2 cellular contexts compared by ENCODE assay signal in genomic region chr14:74348735-74349463, GRCh38.
TF ChIP-seq lines count a peak whose summit lies in the region.

No MANE protein-coding gene starts in this region.

TF ChIP-seq in H1, 55 proteins besides CTCF, POLR2A, EP300 and RAD21:
- TF ChIP-seq MAX (IDR thresholded peaks at IDR 0.05) (peak; percentile 79), PHF8 (conservative IDR thresholded peaks at IDR 0.05; ENCODE audit: low read depth, low read length) (peak; percentile 0; the same call in 1 of the 2 replicates), SRF (IDR thresholded peaks at IDR 0.05; ENCODE audit: low read depth, low read length) (no peak), POLR2AphosphoS5 (IDR thresholded peaks at IDR 0.05; ENCODE audit: low read depth, low read length) (peak; percentile 76), TBP (IDR thresholded peaks at IDR 0.05; ENCODE audit: low read depth, low read length) (peak; percentile 13; the same call in 1 of the 2 replicates), SUZ12 (IDR thresholded peaks at IDR 0.05; ENCODE audit: low read length) (no peak), HDAC2 (IDR thresholded peaks at IDR 0.05; ENCODE audit: borderline replicate concordance in 1 of 2, low read depth in 2 of 2, low read length in 2 of 2) (0 out of 4 replicates have a peak, but pooled peaks of 1 of the 2 experiments have one; percentile 24), TAF1 (IDR thresholded peaks at IDR 0.05; ENCODE audit: low read depth, low read length) (peak; percentile 56)

TF ChIP-seq in SK-N-SH treated with all-trans-retinoic acid at 6 μM for 48 hours, 23 proteins besides CTCF, POLR2A, EP300 and RAD21:
- TF ChIP-seq, protein P1, sequence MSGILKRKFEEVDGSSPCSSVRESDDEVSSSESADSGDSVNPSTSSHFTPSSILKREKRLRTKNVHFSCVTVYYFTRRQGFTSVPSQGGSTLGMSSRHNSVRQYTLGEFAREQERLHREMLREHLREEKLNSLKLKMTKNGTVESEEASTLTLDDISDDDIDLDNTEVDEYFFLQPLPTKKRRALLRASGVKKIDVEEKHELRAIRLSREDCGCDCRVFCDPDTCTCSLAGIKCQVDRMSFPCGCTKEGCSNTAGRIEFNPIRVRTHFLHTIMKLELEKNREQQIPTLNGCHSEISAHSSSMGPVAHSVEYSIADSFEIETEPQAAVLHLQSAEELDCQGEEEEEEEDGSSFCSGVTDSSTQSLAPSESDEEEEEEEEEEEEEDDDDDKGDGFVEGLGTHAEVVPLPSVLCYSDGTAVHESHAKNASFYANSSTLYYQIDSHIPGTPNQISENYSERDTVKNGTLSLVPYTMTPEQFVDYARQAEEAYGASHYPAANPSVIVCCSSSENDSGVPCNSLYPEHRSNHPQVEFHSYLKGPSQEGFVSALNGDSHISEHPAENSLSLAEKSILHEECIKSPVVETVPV (CRISPR knock-in tag; IDR thresholded peaks at IDR 0.05), result no peak
- TF ChIP-seq CSDC2 (CRISPR knock-in tag; IDR thresholded peaks at IDR 0.05) (no peak), ESRRG (CRISPR knock-in tag; IDR thresholded peaks at IDR 0.05) (no peak), OSR1 (CRISPR knock-in tag; IDR thresholded peaks at IDR 0.05) (no peak), SNAI2 (CRISPR knock-in tag; IDR thresholded peaks at IDR 0.05) (no peak), ZNF8 (CRISPR knock-in tag; IDR thresholded peaks at IDR 0.05) (no peak), BACH2 (CRISPR knock-in tag; IDR thresholded peaks at IDR 0.05; ENCODE audit: borderline replicate concordance) (no peak), ISL1 (CRISPR knock-in tag; IDR thresholded peaks at IDR 0.05) (no peak), ZFP30 (CRISPR knock-in tag; IDR thresholded peaks at IDR 0.05) (no peak), TOX (CRISPR knock-in tag; IDR thresholded peaks at IDR 0.05; ENCODE audit: borderline replicate concordance) (no peak), POU6F1 (CRISPR knock-in tag; IDR thresholded peaks at IDR 0.05; ENCODE audit: borderline replicate concordance, low read depth) (no peak), ZFP3 (CRISPR knock-in tag; IDR thresholded peaks at IDR 0.05) (no peak)
- TF ChIP-seq, protein P2, sequence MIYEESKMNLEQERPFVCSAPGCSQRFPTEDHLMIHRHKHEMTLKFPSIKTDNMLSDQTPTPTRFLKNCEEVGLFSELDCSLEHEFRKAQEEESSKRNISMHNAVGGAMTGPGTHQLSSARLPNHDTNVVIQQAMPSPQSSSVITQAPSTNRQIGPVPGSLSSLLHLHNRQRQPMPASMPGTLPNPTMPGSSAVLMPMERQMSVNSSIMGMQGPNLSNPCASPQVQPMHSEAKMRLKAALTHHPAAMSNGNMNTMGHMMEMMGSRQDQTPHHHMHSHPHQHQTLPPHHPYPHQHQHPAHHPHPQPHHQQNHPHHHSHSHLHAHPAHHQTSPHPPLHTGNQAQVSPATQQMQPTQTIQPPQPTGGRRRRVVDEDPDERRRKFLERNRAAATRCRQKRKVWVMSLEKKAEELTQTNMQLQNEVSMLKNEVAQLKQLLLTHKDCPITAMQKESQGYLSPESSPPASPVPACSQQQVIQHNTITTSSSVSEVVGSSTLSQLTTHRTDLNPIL (CRISPR knock-in tag; IDR thresholded peaks at IDR 0.05; ENCODE audit: low read depth), result no peak
- TF ChIP-seq, protein P3, sequence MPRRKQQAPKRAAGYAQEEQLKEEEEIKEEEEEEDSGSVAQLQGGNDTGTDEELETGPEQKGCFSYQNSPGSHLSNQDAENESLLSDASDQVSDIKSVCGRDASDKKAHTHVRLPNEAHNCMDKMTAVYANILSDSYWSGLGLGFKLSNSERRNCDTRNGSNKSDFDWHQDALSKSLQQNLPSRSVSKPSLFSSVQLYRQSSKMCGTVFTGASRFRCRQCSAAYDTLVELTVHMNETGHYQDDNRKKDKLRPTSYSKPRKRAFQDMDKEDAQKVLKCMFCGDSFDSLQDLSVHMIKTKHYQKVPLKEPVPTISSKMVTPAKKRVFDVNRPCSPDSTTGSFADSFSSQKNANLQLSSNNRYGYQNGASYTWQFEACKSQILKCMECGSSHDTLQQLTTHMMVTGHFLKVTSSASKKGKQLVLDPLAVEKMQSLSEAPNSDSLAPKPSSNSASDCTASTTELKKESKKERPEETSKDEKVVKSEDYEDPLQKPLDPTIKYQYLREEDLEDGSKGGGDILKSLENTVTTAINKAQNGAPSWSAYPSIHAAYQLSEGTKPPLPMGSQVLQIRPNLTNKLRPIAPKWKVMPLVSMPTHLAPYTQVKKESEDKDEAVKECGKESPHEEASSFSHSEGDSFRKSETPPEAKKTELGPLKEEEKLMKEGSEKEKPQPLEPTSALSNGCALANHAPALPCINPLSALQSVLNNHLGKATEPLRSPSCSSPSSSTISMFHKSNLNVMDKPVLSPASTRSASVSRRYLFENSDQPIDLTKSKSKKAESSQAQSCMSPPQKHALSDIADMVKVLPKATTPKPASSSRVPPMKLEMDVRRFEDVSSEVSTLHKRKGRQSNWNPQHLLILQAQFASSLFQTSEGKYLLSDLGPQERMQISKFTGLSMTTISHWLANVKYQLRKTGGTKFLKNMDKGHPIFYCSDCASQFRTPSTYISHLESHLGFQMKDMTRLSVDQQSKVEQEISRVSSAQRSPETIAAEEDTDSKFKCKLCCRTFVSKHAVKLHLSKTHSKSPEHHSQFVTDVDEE (CRISPR knock-in tag; IDR thresholded peaks at IDR 0.05), result no peak
TF ChIP-seq in SK-N-SH treated with all-trans-retinoic acid at 6 μM for 48 hours: peak in this region for 0.
